Comparison of ENCODE assay signal across 12 cellular contexts in genomic region chr18:56267334-56267733, GRCh38.
"Had no signal": no experiment of that assay in that cellular context is flagged by ENCODE, and none has a peak within 500 bp of the region (broad histone marks: within the 10 kb centered on the region; RNA-seq: fewer than 3 reads in every experiment).

No MANE protein-coding gene starts in this region.

- H3K4me1 Mint-ChIP-seq: nephron progenitor cell, T-helper 17 cell had no signal

- H3K4me1 ChIP-seq: esophagus squamous epithelium, stomach had no signal

- H3K27ac Mint-ChIP-seq: activated T-helper 2 cell treated with anti-CD3 and anti-CD28 coated beads, Interferon-gamma antibody, Interleukin-2, Interleukin-4, amounts not matched to agents 10 μg/mL and 5 μg/mL and 100 μg/mL, durations not matched to agents 14 hours and 24 hours and 36 hours; nephron progenitor cell; T-helper 17 cell had no signal

- H3K27me3 ChIP-seq: esophagus squamous epithelium, stomach had no signal

- H3K4me3 Mint-ChIP-seq: nephron progenitor cell, T-helper 17 cell had no signal

- DNase-seq: activated CD4-positive, alpha-beta T cell treated with anti-CD3 and anti-CD28 coated beads, Interleukin-2, amount 50 U/mL, for 1 hour; activated CD4-positive, CD25-positive, alpha-beta regulatory T cell; activated naive CD4-positive, alpha-beta T cell treated with anti-CD3 and anti-CD28 coated beads, Interleukin-2, amount 50 U/mL, for 16 hours; amniotic stem cell; esophagus squamous epithelium; foreskin fibroblast; left colon; nephron progenitor cell; stimulated activated CD4-positive, alpha-beta T cell treated with anti-CD3 and anti-CD28 coated beads, Interleukin-4, amount 100 ng/mL, for 24 hours; stomach; T-helper 17 cell had no signal

- H3K36me3 ChIP-seq: esophagus squamous epithelium, stomach had no signal

- H3K27ac ChIP-seq: esophagus squamous epithelium, stomach had no signal

- ATAC-seq: left colon, T-helper 17 cell had no signal

- H3K4me3 ChIP-seq: esophagus squamous epithelium, stomach had no signal

- H3K9me3 Mint-ChIP-seq: nephron progenitor cell had no signal

- H3K9me3 ChIP-seq: esophagus squamous epithelium, stomach had no signal
